Comparison of ENCODE assay signal across 11 cellular contexts in genomic region chr18:3321133-3321812, GRCh38. TPM values are rescaled to one million over a fixed set of nuclear protein-coding genes. Genes with fewer than 3 reads are reported as not detected.
DNase-seq lines count a peak whose midpoint lies in the region; ATAC-seq and TF ChIP-seq lines count a peak whose summit lies in the region.
"Had no signal": no experiment of that assay in that cellular context is flagged by ENCODE, and none has a peak within 500 bp of the region (broad histone marks: within the 10 kb centered on the region; RNA-seq: fewer than 3 reads in every experiment).

No MANE protein-coding gene starts in this region.

- H3K27me3 ChIP-seq in right lobe of liver (no peaks in the 10 kb centered on the region), gastrocnemius medialis (no peaks in the 10 kb centered on the region)

- H3K4me1 Mint-ChIP-seq in activated T-cell treated with anti-CD3 and anti-CD28 coated beads, Interleukin-2, amount 50 U/mL, for 4 hours (ENCODE audit: low read depth) = peaks cover 14% of the 10 kb centered on the region

- H3K4me1 ChIP-seq in right lobe of liver (no peaks in the 10 kb centered on the region), gastrocnemius medialis (no peaks in the 10 kb centered on the region)

- H3K4me3 ChIP-seq in right lobe of liver = no peak overlapping the region
- no peak overlapping the region for H3K4me3 ChIP-seq in gastrocnemius medialis

- no peak for TF ChIP-seq POLR2A in erythroblast (IDR thresholded peaks at IDR 0.05; ENCODE audit: low read length)
- no peak for TF ChIP-seq POLR2A in right lobe of liver (IDR thresholded peaks at IDR 0.05)
- no peak for TF ChIP-seq POLR2A in gastrocnemius medialis (IDR thresholded peaks at IDR 0.05)

- peaks cover 3% of the 10 kb centered on the region for H3K27me3 Mint-ChIP-seq in activated T-cell treated with anti-CD3 and anti-CD28 coated beads, Interleukin-2, amount 50 U/mL, for 4 hours (ENCODE audit: low read depth)

- H3K36me3 ChIP-seq in right lobe of liver (no peaks in the 10 kb centered on the region), gastrocnemius medialis (no peaks in the 10 kb centered on the region)

- WGBS in right lobe of liver (ENCODE audit: insufficient coverage, low coverage, low lambda C conversion rate, missing lambda C conversion rate) = 83% methylated on average over 2 of the region's 3 CpGs

- TF ChIP-seq CTCF in GM10248 (IDR thresholded peaks at IDR 0.05; ENCODE audit: control extremely low read depth, extremely low read depth, low read depth, missing control alignments) (no peak), right lobe of liver (IDR thresholded peaks at IDR 0.05) (no peak), gastrocnemius medialis (IDR thresholded peaks at IDR 0.05 in 4 of 5, conservative IDR thresholded peaks at IDR 0.05 in 1 of 5) (no peak)

- H3K36me3 Mint-ChIP-seq in activated T-cell treated with anti-CD3 and anti-CD28 coated beads, Interleukin-2, amount 50 U/mL, for 4 hours (ENCODE audit: insufficient read depth) = no peaks in the 10 kb centered on the region

- POLR2A ChIA-PET in GM10248 (lab: Yijun Ruan, JAX) = no interaction called here

- H3K4me3 Mint-ChIP-seq in activated T-cell treated with anti-CD3 and anti-CD28 coated beads, Interleukin-2, amount 50 U/mL, for 4 hours = no peak overlapping the region
- H3K4me3 Mint-ChIP-seq: activated CD8-positive, alpha-beta T cell treated with anti-CD3 and anti-CD28 coated beads for 36 hours had no signal

- no peaks in the 10 kb centered on the region for H3K9me3 Mint-ChIP-seq in activated T-cell treated with anti-CD3 and anti-CD28 coated beads, Interleukin-2, amount 50 U/mL, for 4 hours
- H3K9me3 Mint-ChIP-seq: activated CD8-positive, alpha-beta T cell treated with anti-CD3 and anti-CD28 coated beads for 36 hours had no signal

- intact Hi-C loops in right lobe of liver (cut with DNase I) (no loop called here), gastrocnemius medialis (cut with DNase I; ENCODE audit: low total_unique reads) (no loop called here)

- ATAC-seq in activated T-cell treated with anti-CD3 and anti-CD28 coated beads, Interleukin-2, amount 50 U/mL, for 4 hours = no peak
- ATAC-seq in right lobe of liver (no peak), gastrocnemius medialis (no peak)
- ATAC-seq: activated CD8-positive, alpha-beta T cell treated with anti-CD3 and anti-CD28 coated beads for 36 hours had no signal

- in situ Hi-C loops in gastrocnemius medialis (cut with MboI; ENCODE audit: low sequenced_read_pairs in 4 of 4) = no loop called here

- DNase-seq in activated T-cell treated with anti-CD3 and anti-CD28 coated beads, Interleukin-2, amount 50 U/mL, for 48 hours = peak; percentile 29 to 31
- DNase-seq in activated T-cell treated with anti-CD3 and anti-CD28 coated beads, Interleukin-2, amount 50 U/mL, for 4 hours = no peak
- DNase-seq in OCI-M1 (lab: John Stamatoyannopoulos, UW) = peak; percentile 80
- peak; percentile 76 to 92 for DNase-seq in erythroblast (lab: John Stamatoyannopoulos, UW)
- DNase-seq in stimulated activated CD8-positive, alpha-beta memory T cell treated with anti-CD3 and anti-CD28 coated beads, Interleukin-4, amount 100 ng/mL, for 48 hours = peak; percentile 44
- DNase-seq in GM10248 (ENCODE audit: extremely low spot score) = no peak
- no peak for DNase-seq in right lobe of liver
- no peak for DNase-seq in gastrocnemius medialis
- DNase-seq: activated CD8-positive, alpha-beta T cell treated with anti-CD3 and anti-CD28 coated beads for 36 hours; C1 segment of cervical spinal cord; NCI-H345 had no signal

- H3K27ac ChIP-seq in right lobe of liver (no peak overlapping the region), gastrocnemius medialis (no peak overlapping the region)

- CTCF ChIA-PET in GM10248 (lab: Yijun Ruan, JAX) = no interaction called here

- H3K9me3 ChIP-seq in right lobe of liver (no peaks in the 10 kb centered on the region), gastrocnemius medialis (no peaks in the 10 kb centered on the region)

RNA-seq across cellular contexts. Expression of gene MYL12B, which starts 59.3 kb away (rescaled TPM):
- total RNA-seq in activated T-cell treated with anti-CD3 and anti-CD28 coated beads, Interleukin-2, amount 50 U/mL, for 4 hours = 100 to 1,000 TPM; 190 to 203 (median 194) TPM
- 100 to 1,000 TPM; 113 to 281 (median 185) TPM for total RNA-seq in right lobe of liver
- 100 to 1,000 TPM; 100 to 293 (median 185) TPM for total RNA-seq in gastrocnemius medialis

Comparison
In these comparisons a context has a peak if more than half of its experiments do, and no peak if none do; other contexts are left out.
1. DNase-seq: peak in activated T-cell treated with anti-CD3 and anti-CD28 coated beads, Interleukin-2, amount 50 U/mL, for 48 hours (2 of 2), OCI-M1 (single experiment), erythroblast (2 of 2) and stimulated activated CD8-positive, alpha-beta memory T cell treated with anti-CD3 and anti-CD28 coated beads, Interleukin-4, amount 100 ng/mL, for 48 hours (single experiment); none in activated T-cell treated with anti-CD3 and anti-CD28 coated beads, Interleukin-2, amount 50 U/mL, for 4 hours (single experiment), GM10248 (single experiment), right lobe of liver (0 of 3) and gastrocnemius medialis (0 of 2).